26 cellular contexts compared by ENCODE assay signal in genomic region chr10:4337581-4337980, GRCh38.
DNase-seq lines count a peak whose midpoint lies in the region; ATAC-seq, FAIRE-seq and TF ChIP-seq lines count a peak whose summit lies in the region.
"Had no signal": no experiment of that assay in that cellular context is flagged by ENCODE, and none has a peak within 500 bp of the region (broad histone marks: within the 10 kb centered on the region; RNA-seq: fewer than 3 reads in every experiment).

No MANE protein-coding gene starts in this region.

- H2BK5ac ChIP-seq in trophoblast cell (ENCODE audit: low read depth, low read length, poor library complexity): no peak overlapping the region

- no peak overlapping the region for H3K4ac ChIP-seq in trophoblast cell (ENCODE audit: low read depth, low read length)

- H3K14ac ChIP-seq in trophoblast cell (ENCODE audit: low read length): no peak overlapping the region

- in situ Hi-C loops in KBM-7 (cut with MboI; ENCODE audit: low pct_unique_long_range_greater_than_20kb, low sequenced_read_pairs): no loop called here

- H3K9me3 Mint-ChIP-seq in WTC11: no peaks in the 10 kb centered on the region
- H3K9me3 Mint-ChIP-seq: CD4-positive, alpha-beta T cell; HFFc6 had no signal

- H3K79me2 ChIP-seq in endothelial cell of umbilical vein (ENCODE audit: control insufficient read depth, insufficient read depth, low read length) (no peaks in the 10 kb centered on the region), trophoblast cell (ENCODE audit: control insufficient read depth, insufficient read depth, low read length, poor library complexity) (no peaks in the 10 kb centered on the region)

- no peak for FAIRE-seq in endothelial cell of umbilical vein (lab: Jason Lieb, UNC)
- FAIRE-seq: A204.1, GM18507, HepG2 had no signal

- H3K9me1 ChIP-seq in endothelial cell of umbilical vein (replicated peaks; ENCODE audit: control insufficient read depth, extremely low read depth, insufficient read depth, low read length): no peaks in the 10 kb centered on the region

- no peak overlapping the region for H3K23ac ChIP-seq in trophoblast cell (ENCODE audit: low read length)

- DNase-seq in KBM-7 (peak; percentile 21), WTC11 (ENCODE audit: low spot score) (no peak), endothelial cell of umbilical vein (ENCODE audit: low read depth, low spot score) (peak; percentile 84), trophoblast cell (no peak), NOMO-1 (lab: John Stamatoyannopoulos, UW; ENCODE audit: unreplicated experiment in 2 of 2) (no peak)
- DNase-seq in stimulated activated naive CD8-positive, alpha-beta T cell treated with anti-CD3 and anti-CD28 coated beads, Interleukin-15, Interleukin-2, amounts not matched to agents 100 U/mL and 50 U/mL, for 24 hours: no peak
- DNase-seq: CD4-positive, alpha-beta T cell; DMS53; GOT3; HFFc6; NCI-H1105 treated with DMSO at 0.1 percent for 48 hours; NCI-H146; NCI-H1930; NCI-H2107; NCI-H446; NCI-H524 treated with DMSO at 0.1 percent for 48 hours; NCI-H774 had no signal

- H3K4me2 ChIP-seq in endothelial cell of umbilical vein (ENCODE audit: insufficient read depth, low read length) (no peak overlapping the region), trophoblast cell (ENCODE audit: low read length) (peak overlapping the region; percentile 0)
- H3K4me2 ChIP-seq: BLaER1 had no signal

- no peak overlapping the region for H3K4me3 ChIP-seq in endothelial cell of umbilical vein (replicated peaks in 1 of 3; ENCODE audit: insufficient read depth in 1 of 3, low read depth in 1 of 3, low read length in 3 of 3)
- H3K4me3 ChIP-seq in trophoblast cell (ENCODE audit: low read depth, low read length): no peak overlapping the region
- H3K4me3 ChIP-seq: BLaER1, HAP-1, SJSA1 had no signal

- H4K91ac ChIP-seq in trophoblast cell (ENCODE audit: low read depth, low read length): no peak overlapping the region

- H2AFZ ChIP-seq in endothelial cell of umbilical vein (ENCODE audit: low read depth, low read length) (no peak overlapping the region), trophoblast cell (ENCODE audit: insufficient read depth, low read length, poor library complexity) (no peak overlapping the region)

- H3K27ac ChIP-seq in endothelial cell of umbilical vein (ENCODE audit: insufficient read depth, low read depth, low read length): no peak overlapping the region
- no peak overlapping the region for H3K27ac ChIP-seq in trophoblast cell (ENCODE audit: low read depth, low read length)
- H3K27ac ChIP-seq: BLaER1, SJSA1 had no signal

- H3K36me3 ChIP-seq in endothelial cell of umbilical vein (ENCODE audit: control insufficient read depth in 2 of 2, extremely low read depth in 1 of 2, insufficient read depth in 2 of 2, low read length in 2 of 2) (no peaks in the 10 kb centered on the region), trophoblast cell (ENCODE audit: control insufficient read depth in 1 of 2, insufficient read depth in 2 of 2, low read length in 2 of 2) (no peaks in the 10 kb centered on the region)
- H3K36me3 ChIP-seq: BLaER1, HAP-1, SJSA1 had no signal

- no peak overlapping the region for H3K4me3 Mint-ChIP-seq in WTC11
- H3K4me3 Mint-ChIP-seq: CD4-positive, alpha-beta T cell; HFFc6 had no signal

- H3K4me1 Mint-ChIP-seq in WTC11: peaks cover 24% of the 10 kb centered on the region

- CTCF ChIA-PET in WTC11 (lab: Charles Lee): interaction anchor here (1.9 kb wide), 1 partner anchor 10 kb away, joined by 5 read pairs; no protein-coding TSS in a partner anchor
- CTCF ChIA-PET in endothelial cell of umbilical vein (lab: Charles Lee): interaction anchor here (1.1 to 1.3 kb wide), 2 partner anchors 12 to 151 kb away, joined by 3 read pairs; no protein-coding TSS in a partner anchor

- H3K27me3 ChIP-seq in endothelial cell of umbilical vein (ENCODE audit: control insufficient read depth in 2 of 2, insufficient read depth in 2 of 2, low read length in 2 of 2) (no peaks in the 10 kb centered on the region), trophoblast cell (ENCODE audit: insufficient read depth, low read length) (no peaks in the 10 kb centered on the region)
- H3K27me3 ChIP-seq: BLaER1, SJSA1 had no signal

- dilution Hi-C loops in endothelial cell of umbilical vein (cut with MboI; ENCODE audit: extremely low pct_ligation_motif_present, low sequenced_read_pairs): no loop called here

- peaks cover 3% of the 10 kb centered on the region for H3K79me1 ChIP-seq in trophoblast cell (ENCODE audit: low read length)

- H3K27me3 Mint-ChIP-seq in WTC11 (ENCODE audit: low read depth): no peaks in the 10 kb centered on the region

- no peaks in the 10 kb centered on the region for H3K36me3 Mint-ChIP-seq in WTC11

- no peak overlapping the region for H2BK12ac ChIP-seq in trophoblast cell (ENCODE audit: low read length)

- POLR2A ChIA-PET in WTC11 (lab: Charles Lee): no interaction called here
- POLR2A ChIA-PET in endothelial cell of umbilical vein (lab: Charles Lee): no interaction called here

- no peak overlapping the region for H2BK120ac ChIP-seq in trophoblast cell (ENCODE audit: insufficient read depth, low read length, poor library complexity)

- 0 out of 2 replicates have a peak overlapping the region, but pooled peaks have one; percentile 54 for H3K27ac Mint-ChIP-seq in WTC11
- H3K27ac Mint-ChIP-seq: CD4-positive, alpha-beta T cell; HFFc6 had no signal

- no peak overlapping the region for H3K18ac ChIP-seq in trophoblast cell (ENCODE audit: low read length)

- no CpG with 5 or more reads among the region's 2 CpGs for WGBS in trophoblast cell (ENCODE audit: extremely low coverage, insufficient coverage, insufficient read length)

- no peak overlapping the region for H3K9ac ChIP-seq in endothelial cell of umbilical vein (replicated peaks; ENCODE audit: extremely low read depth, insufficient read depth, low read length)
- no peak overlapping the region for H3K9ac ChIP-seq in trophoblast cell (ENCODE audit: low read length)
- H3K9ac ChIP-seq: BLaER1 had no signal

- H3K9me3 ChIP-seq in endothelial cell of umbilical vein (replicated peaks; ENCODE audit: control insufficient read depth, insufficient read depth, low read length): no peaks in the 10 kb centered on the region
- H3K9me3 ChIP-seq in trophoblast cell (ENCODE audit: insufficient read depth, low read depth, low read length): no peaks in the 10 kb centered on the region
- H3K9me3 ChIP-seq: SJSA1 had no signal

- intact Hi-C loops in endothelial cell of umbilical vein (cut with micrococcal nuclease): no loop called here

- no peak for TF ChIP-seq POLR2A in endothelial cell of umbilical vein (IDR thresholded peaks at IDR 0.05; ENCODE audit: low read depth, low read length)

- no peaks in the 10 kb centered on the region for H3K4me1 ChIP-seq in endothelial cell of umbilical vein (ENCODE audit: control insufficient read depth, extremely low read depth, insufficient read depth, low read length)
- H3K4me1 ChIP-seq in trophoblast cell (ENCODE audit: control insufficient read depth in 1 of 2, insufficient read depth in 2 of 2, low read length in 2 of 2): peaks cover 3 to 6% of the 10 kb centered on the region in 2 experiments
- H3K4me1 ChIP-seq: BLaER1, HAP-1 had no signal

- H4K8ac ChIP-seq in trophoblast cell (ENCODE audit: low read depth, low read length): no peak overlapping the region

- H2AK5ac ChIP-seq in trophoblast cell (ENCODE audit: low read length): no peak overlapping the region

- H4K12ac ChIP-seq in trophoblast cell (ENCODE audit: low read depth, low read length): no peak overlapping the region

- ATAC-seq in WTC11 (no peak), GM21515 (IDR thresholded peaks at IDR 0.05; ENCODE audit: unreplicated experiment) (no peak)
- ATAC-seq in stimulated activated naive CD8-positive, alpha-beta T cell treated with anti-CD3 and anti-CD28 coated beads, Interleukin-15, Interleukin-2, amounts not matched to agents 100 U/mL and 50 U/mL, for 24 hours: no peak
- ATAC-seq: HepG2, PC-3, Right ventricle myocardium inferior had no signal

- H4K20me1 ChIP-seq in endothelial cell of umbilical vein (replicated peaks; ENCODE audit: control insufficient read depth, extremely low read depth, insufficient read depth, low read length): no peaks in the 10 kb centered on the region
- H4K20me1 ChIP-seq: BLaER1 had no signal

- no TSS peak for BruUV-seq in endothelial cell of umbilical vein (replicated peaks; lab: Mats Ljungman, UMichigan)

- TF ChIP-seq CTCF in WTC11 (IDR thresholded peaks at IDR 0.05) (no peak), endothelial cell of umbilical vein (IDR thresholded peaks at IDR 0.05; ENCODE audit: extremely low read depth in 1 of 2, insufficient read depth in 1 of 2, low read depth in 1 of 2, low read length in 2 of 2) (no peak)

TF ChIP-seq in WTC11, 78 proteins besides CTCF, POLR2A, EP300 and RAD21 (continues in another document):
- TF ChIP-seq MYBL2 (CRISPR knock-in tag; IDR thresholded peaks at IDR 0.05) (no peak), SOX15 (CRISPR knock-in tag; IDR thresholded peaks at IDR 0.05) (no peak), ERG (CRISPR knock-in tag; IDR thresholded peaks at IDR 0.05) (no peak), NR1H2 (CRISPR knock-in tag; IDR thresholded peaks at IDR 0.05) (no peak), ZNF263 (CRISPR knock-in tag; IDR thresholded peaks at IDR 0.05; ENCODE audit: low read depth) (no peak)

TF ChIP-seq in endothelial cell of umbilical vein, 7 proteins besides CTCF, POLR2A, EP300 and RAD21:
- TF ChIP-seq MAX (IDR thresholded peaks at IDR 0.05; ENCODE audit: insufficient read depth, insufficient read length) (no peak), JUN (IDR thresholded peaks at IDR 0.05; ENCODE audit: borderline replicate concordance, insufficient read depth, insufficient read length, low read depth) (no peak), FOS (IDR thresholded peaks at IDR 0.05; ENCODE audit: borderline replicate concordance, insufficient read depth, low read length) (no peak), EZH2 (IDR thresholded peaks at IDR 0.05; ENCODE audit: borderline replicate concordance, low read depth, low read length, severe bottlenecking) (no peak), POLR2AphosphoS5 (IDR thresholded peaks at IDR 0.05; ENCODE audit: insufficient read depth, low read depth, low read length) (no peak), MYC (IDR thresholded peaks at IDR 0.05; ENCODE audit: low read depth, low read length) (no peak), GATA2 (IDR thresholded peaks at IDR 0.05; ENCODE audit: insufficient read depth, insufficient read length, low read depth, low read length) (no peak)

Comparison
In these comparisons a context has a peak if more than half of its experiments do, and no peak if none do; other contexts are left out.
1. DNase-seq: peak in KBM-7 (single experiment) and endothelial cell of umbilical vein (single experiment); none in WTC11 (single experiment), trophoblast cell (0 of 2), NOMO-1 (0 of 2) and stimulated activated naive CD8-positive, alpha-beta T cell treated with anti-CD3 and anti-CD28 coated beads, Interleukin-15, Interleukin-2, amounts not matched to agents 100 U/mL and 50 U/mL, for 24 hours (single experiment).